In the genomic region with DNA sequence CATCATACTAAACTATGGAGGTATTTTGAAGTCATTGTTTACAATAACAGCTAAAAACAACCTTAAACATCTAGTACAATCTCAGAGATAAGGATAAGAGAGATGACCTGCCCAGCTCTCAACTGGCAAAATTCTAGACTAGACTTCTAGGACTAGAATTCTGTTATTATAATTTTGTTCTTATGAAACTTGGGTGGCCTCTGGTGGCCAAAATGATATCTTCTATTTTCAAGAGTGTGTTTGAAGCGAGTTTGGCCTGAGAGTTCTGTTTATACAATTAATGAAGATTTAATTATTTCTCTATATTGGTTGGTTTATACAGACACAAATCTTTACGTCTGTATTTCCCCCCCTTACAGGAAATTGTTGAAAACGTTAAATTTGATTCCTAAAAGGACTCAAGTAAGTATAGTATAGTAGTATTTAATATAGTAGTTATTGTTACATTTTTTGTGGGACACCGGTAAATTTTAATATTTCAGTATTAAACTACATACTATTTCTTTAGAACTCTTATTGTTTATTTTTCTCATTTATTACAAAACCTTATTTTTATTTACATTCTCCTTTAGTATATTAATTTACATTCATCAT, we compare ENCODE assay signal across 8 cellular contexts. TPM values are rescaled to one million over a fixed set of nuclear protein-coding genes. Genes with fewer than 3 reads are reported as not detected.
DNase-seq lines count a peak whose midpoint lies in the region; ATAC-seq and TF ChIP-seq lines count a peak whose summit lies in the region.

No MANE protein-coding gene starts in this region.

- peak; percentile 53 to 54 for DNase-seq in AML-193 (lab: John Stamatoyannopoulos, UW)
- peak; percentile 12 for DNase-seq in NCI-H2029 (lab: John Stamatoyannopoulos, UW)
- peak; percentile 19 for DNase-seq in activated CD4-positive, alpha-beta T cell treated with anti-CD3 and anti-CD28 coated beads, Interleukin-2, amount 50 U/mL, for 1 hour
- DNase-seq in glomerular endothelial cell (ENCODE audit: extremely low read depth, low read depth, low spot score): peak; percentile 50
- DNase-seq in sciatic nerve (ENCODE audit: low spot score): no peak
- DNase-seq in occipital lobe (lab: John Stamatoyannopoulos, UW): no peak

- ATAC-seq in HG02885 (IDR thresholded peaks at IDR 0.05; ENCODE audit: poor library complexity, unreplicated experiment) (peak; percentile 89), sciatic nerve (peak; percentile 67)

- intact Hi-C loops in sciatic nerve (cut with DNase I): no loop called here

- TF ChIP-seq CTCF in GM12874 (IDR thresholded peaks at IDR 0.05; ENCODE audit: insufficient read depth, low read depth, low read length): peak; percentile 40; the same call in 1 of the 2 replicates

RNA-seq across cellular contexts. Expression of a gene that starts 6.4 kb away (rescaled TPM):
- total RNA-seq in glomerular endothelial cell (64.8 and 80.5 TPM in 2 replicates), sciatic nerve (50.8 TPM), occipital lobe (76.0 TPM)

RNA-seq across cellular contexts. Expression of a gene that starts 6.5 kb away (rescaled TPM):
- total RNA-seq in glomerular endothelial cell: 30.3 and 33.3 TPM in 2 replicates
- total RNA-seq in sciatic nerve: 43.1 TPM
- total RNA-seq in occipital lobe: 15.0 TPM

Comparison
In these comparisons a context has a peak if more than half of its experiments do, and no peak if none do; other contexts are left out.
1. DNase-seq: peak in AML-193 (2 of 2), NCI-H2029 (single experiment), activated CD4-positive, alpha-beta T cell treated with anti-CD3 and anti-CD28 coated beads, Interleukin-2, amount 50 U/mL, for 1 hour (single experiment) and glomerular endothelial cell (single experiment); none in sciatic nerve (single experiment) and occipital lobe (single experiment).